ENCODE assay signal across 17 cellular contexts in the genomic region with DNA sequence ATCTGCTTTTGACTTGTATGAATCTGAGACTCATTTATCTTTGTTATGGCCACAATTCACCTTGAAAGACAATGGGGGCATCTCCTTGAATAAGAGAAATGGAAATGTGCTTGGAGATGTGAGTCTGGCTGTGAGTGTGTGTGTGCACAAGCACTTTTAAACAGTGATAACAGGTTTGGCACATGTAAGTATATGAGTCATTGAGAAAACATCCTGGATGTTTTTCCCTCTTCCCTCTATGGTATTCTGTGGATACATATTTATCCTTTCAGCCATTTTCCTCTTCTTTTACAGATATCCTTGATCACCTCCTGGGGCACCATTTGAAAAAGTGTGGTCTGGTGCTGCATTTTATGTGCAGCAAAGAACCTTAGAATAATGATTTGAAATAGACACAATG.
DNase-seq lines count a peak whose midpoint lies in the region; ATAC-seq and TF ChIP-seq lines count a peak whose summit lies in the region.
"Had no signal": no experiment of that assay in that cellular context is flagged by ENCODE, and none has a peak within 500 bp of the region (broad histone marks: within the 10 kb centered on the region; RNA-seq: fewer than 3 reads in every experiment).

No MANE protein-coding gene starts in this region.

- H3K4me1 Mint-ChIP-seq in neural progenitor cell = peaks cover 30% of the 10 kb centered on the region
- H3K4me1 Mint-ChIP-seq: stimulated activated effector memory CD8-positive, alpha-beta T cell treated with anti-CD3 and anti-CD28 coated beads, Interleukin-12 subunit alpha, Interleukin-12 subunit beta, amount 100 ng/mL, for 72 hours had no signal

- ATAC-seq in HG03159 (IDR thresholded peaks at IDR 0.05; ENCODE audit: unreplicated experiment) (no peak), GM21447 (IDR thresholded peaks at IDR 0.05; ENCODE audit: unreplicated experiment) (no peak)
- ATAC-seq: stimulated activated effector memory CD8-positive, alpha-beta T cell treated with anti-CD3 and anti-CD28 coated beads, Interleukin-12 subunit alpha, Interleukin-12 subunit beta, amount 100 ng/mL, for 72 hours had no signal

- H3K4me3 ChIP-seq in foreskin fibroblast (ENCODE audit: low read depth in 1 of 2, low read length in 2 of 2) (no peak overlapping the region), neural progenitor cell (no peak overlapping the region)
- H3K4me3 ChIP-seq: cardiac muscle cell had no signal

- H3K4me1 ChIP-seq in neural progenitor cell = peaks cover 23% of the 10 kb centered on the region

- DNase-seq in ELR (ENCODE audit: low read depth) (peak; percentile 74), RPMI7951 (ENCODE audit: low read depth) (peak; percentile 75), foreskin fibroblast (peak; percentile 54 to 78), neural progenitor cell (ENCODE audit: low spot score) (no peak)
- no peak for DNase-seq in activated naive CD4-positive, alpha-beta T cell treated with Interleukin-2 at 50 U/mL for 16 hours
- DNase-seq: activated CD4-positive, alpha-beta T cell treated with anti-CD3 and anti-CD28 coated beads, Interleukin-2, amount 50 U/mL, for 4 hours; activated gamma-delta T cell; NCI-H1436; posterior cingulate gyrus; stimulated activated CD4-positive, alpha-beta T cell treated with anti-CD3 and anti-CD28 coated beads, Interleukin-2, amount 100 ng/mL, for 48 hours; T-helper 2 cell had no signal

- H3K9me3 Mint-ChIP-seq in neural progenitor cell = no peaks in the 10 kb centered on the region
- H3K9me3 Mint-ChIP-seq: mesothelial cell of epicardium had no signal

- H3F3A ChIP-seq in neural progenitor cell (ENCODE audit: low read depth) = peaks cover 7% of the 10 kb centered on the region

- no peaks in the 10 kb centered on the region for H3K36me3 ChIP-seq in neural progenitor cell
- H3K36me3 ChIP-seq: cardiac muscle cell had no signal

- no peak overlapping the region for H3K4me2 ChIP-seq in neural progenitor cell

- H3K4me3 Mint-ChIP-seq in neural progenitor cell = no peak overlapping the region
- H3K4me3 Mint-ChIP-seq: mesothelial cell of epicardium; stimulated activated effector memory CD8-positive, alpha-beta T cell treated with anti-CD3 and anti-CD28 coated beads, Interleukin-12 subunit alpha, Interleukin-12 subunit beta, amount 100 ng/mL, for 72 hours had no signal

- TF ChIP-seq CTCF in 22Rv1 (IDR thresholded peaks at IDR 0.05) = no peak
- TF ChIP-seq CTCF in foreskin fibroblast (IDR thresholded peaks at IDR 0.05; ENCODE audit: low read depth, low read length) = no peak
- TF ChIP-seq CTCF in neural progenitor cell (IDR thresholded peaks at IDR 0.05) = no peak

- H4K20me1 ChIP-seq in neural progenitor cell (ENCODE audit: low read depth) = no peaks in the 10 kb centered on the region

- no peaks in the 10 kb centered on the region for H3K36me3 Mint-ChIP-seq in neural progenitor cell
- H3K36me3 Mint-ChIP-seq: mesothelial cell of epicardium; stimulated activated effector memory CD8-positive, alpha-beta T cell treated with anti-CD3 and anti-CD28 coated beads, Interleukin-12 subunit alpha, Interleukin-12 subunit beta, amount 100 ng/mL, for 72 hours had no signal

- no peaks in the 10 kb centered on the region for H3K27me3 ChIP-seq in neural progenitor cell
- H3K27me3 ChIP-seq: cardiac muscle cell had no signal

- no peak overlapping the region for H3K27ac Mint-ChIP-seq in neural progenitor cell
- H3K27ac Mint-ChIP-seq: mesothelial cell of epicardium; stimulated activated effector memory CD8-positive, alpha-beta T cell treated with anti-CD3 and anti-CD28 coated beads, Interleukin-12 subunit alpha, Interleukin-12 subunit beta, amount 100 ng/mL, for 72 hours had no signal

- H3K79me2 ChIP-seq in neural progenitor cell (ENCODE audit: low read depth) = no peaks in the 10 kb centered on the region

- H3K9me3 ChIP-seq in neural progenitor cell (ENCODE audit: low read depth) = no peaks in the 10 kb centered on the region

- no peak overlapping the region for H3K9ac ChIP-seq in neural progenitor cell

- H3K27ac ChIP-seq in 22Rv1 (peak overlapping the region; percentile 46), neural progenitor cell (no peak overlapping the region)
- H3K27ac ChIP-seq: cardiac muscle cell had no signal

- H3K27me3 Mint-ChIP-seq in neural progenitor cell (ENCODE audit: insufficient read depth, low read depth) = peaks cover 4% of the 10 kb centered on the region

- no peak overlapping the region for H2AFZ ChIP-seq in neural progenitor cell (replicated peaks)

Comparison
In these comparisons a context has a peak if more than half of its experiments do, and no peak if none do; other contexts are left out.
1. DNase-seq: peak in ELR (single experiment), RPMI7951 (single experiment) and foreskin fibroblast (2 of 2); none in neural progenitor cell (single experiment) and activated naive CD4-positive, alpha-beta T cell treated with Interleukin-2 at 50 U/mL for 16 hours (single experiment).